ENCODE assay signal across 29 cellular contexts in genomic region chr13:32187651-32188050, GRCh38.
"Had no signal": no experiment of that assay in that cellular context is flagged by ENCODE, and none has a peak within 500 bp of the region (broad histone marks: within the 10 kb centered on the region; RNA-seq: fewer than 3 reads in every experiment).

No MANE protein-coding gene starts in this region.

- H3K4me3 Mint-ChIP-seq: naive thymus-derived CD8-positive, alpha-beta T cell; natural killer cell treated with Interleukin-12 subunit alpha and Interleukin-12 subunit beta and Interleukin-15 and Interleukin-18, amount 100 ng/mL, for 72 hours; nephron progenitor cell; neural crest cell; stimulated activated effector memory CD8-positive, alpha-beta T cell treated with anti-CD3 and anti-CD28 coated beads, Interleukin-12 subunit alpha, Interleukin-12 subunit beta, amount 100 ng/mL, for 72 hours; stimulated activated naive B cell treated with anti-CD40 and anti-IgM and Interleukin-4, amounts not matched to agents 10 μg/mL and 1 μg/mL and 100 μg/mL, for 72 hours; stimulated activated naive CD8-positive, alpha-beta T cell treated with anti-CD3 and anti-CD28 coated beads, Interleukin-15, Interleukin-2, amounts not matched to agents 100 ng/mL and 50 ng/mL, for 24 hours; type B pancreatic cell had no signal

- H3K27ac Mint-ChIP-seq: naive thymus-derived CD8-positive, alpha-beta T cell; natural killer cell treated with Interleukin-12 subunit alpha and Interleukin-12 subunit beta and Interleukin-15 and Interleukin-18, amount 100 ng/mL, for 72 hours; nephron progenitor cell; progenitor cell of endocrine pancreas; stimulated activated effector memory CD8-positive, alpha-beta T cell treated with anti-CD3 and anti-CD28 coated beads, Interleukin-12 subunit alpha, Interleukin-12 subunit beta, amount 100 ng/mL, for 72 hours; stimulated activated naive B cell treated with anti-CD40 and anti-IgM and Interleukin-4, amounts not matched to agents 10 μg/mL and 1 μg/mL and 100 μg/mL, for 72 hours; stimulated activated naive CD8-positive, alpha-beta T cell treated with anti-CD3 and anti-CD28 coated beads, Interleukin-15, Interleukin-2, amounts not matched to agents 100 ng/mL and 50 ng/mL, for 24 hours; type B pancreatic cell had no signal

- H3K4me1 Mint-ChIP-seq: naive thymus-derived CD8-positive, alpha-beta T cell; nephron progenitor cell; neural crest cell; stimulated activated effector memory CD8-positive, alpha-beta T cell treated with anti-CD3 and anti-CD28 coated beads, Interleukin-12 subunit alpha, Interleukin-12 subunit beta, amount 100 ng/mL, for 72 hours; stimulated activated naive B cell treated with anti-CD40 and anti-IgM and Interleukin-4, amounts not matched to agents 10 μg/mL and 1 μg/mL and 100 μg/mL, for 72 hours had no signal

- H3K27me3 Mint-ChIP-seq: natural killer cell treated with Interleukin-12 subunit alpha and Interleukin-12 subunit beta and Interleukin-15 and Interleukin-18, amount 100 ng/mL, for 72 hours; progenitor cell of endocrine pancreas; stimulated activated naive B cell treated with anti-CD40 and anti-IgM and Interleukin-4, amounts not matched to agents 10 μg/mL and 1 μg/mL and 100 μg/mL, for 72 hours; stimulated activated naive CD8-positive, alpha-beta T cell treated with anti-CD3 and anti-CD28 coated beads, Interleukin-15, Interleukin-2, amounts not matched to agents 100 ng/mL and 50 ng/mL, for 24 hours; type B pancreatic cell had no signal

- DNase-seq: naive thymus-derived CD8-positive, alpha-beta T cell; nephron progenitor cell; nucleus accumbens; posterior cingulate gyrus; psoas muscle; right cardiac atrium; right lobe of liver; sigmoid colon; small intestine; stimulated activated CD4-positive, alpha-beta T cell treated with anti-CD3 and anti-CD28 coated beads, Interleukin-15, amount 100 ng/mL, for 24 hours; stimulated activated CD4-positive, alpha-beta T cell treated with anti-CD3 and anti-CD28 coated beads, Interleukin-2, amount 100 ng/mL, for 24 hours; stimulated activated CD4-positive, alpha-beta T cell treated with anti-CD3 and anti-CD28 coated beads, Interleukin-2, amount 100 ng/mL, for 48 hours; stimulated activated CD4-positive, alpha-beta T cell treated with anti-CD3 and anti-CD28 coated beads, Interleukin-4, amount 100 ng/mL, for 24 hours; stimulated activated naive B cell treated with anti-CD40 and anti-IgM and Interleukin-4, amounts not matched to agents 10 μg/mL and 1 μg/mL and 100 μg/mL, for 72 hours; stimulated activated naive CD4-positive, alpha-beta T cell treated with Interleukin-2 at 50 U/mL for 16 hours; stomach; tibial artery; transverse colon; upper lobe of right lung; uterus had no signal

- H3K27me3 ChIP-seq: neutrophil, right lobe of liver, sigmoid colon, stomach, tibial artery, transverse colon, upper lobe of right lung, uterus had no signal

- H3K79me2 ChIP-seq: parathyroid adenoma had no signal

- H3K36me3 Mint-ChIP-seq: naive thymus-derived CD8-positive, alpha-beta T cell had no signal

- H3K9ac ChIP-seq: parathyroid adenoma had no signal

- H3K4me3 ChIP-seq: psoas muscle, right lobe of liver, sigmoid colon, stomach, thoracic aorta, tibial artery, transverse colon, upper lobe of right lung, uterus had no signal

- H3K27ac ChIP-seq: neutrophil, parathyroid adenoma, psoas muscle, right lobe of liver, sigmoid colon, stomach, thoracic aorta, tibial artery, transverse colon, upper lobe of right lung, uterus had no signal

- ATAC-seq: naive thymus-derived CD8-positive, alpha-beta T cell; natural killer cell treated with Interleukin-12 subunit alpha and Interleukin-12 subunit beta and Interleukin-15 and Interleukin-18, amount 100 ng/mL, for 72 hours; psoas muscle; right cardiac atrium; right lobe of liver; stimulated activated effector memory CD8-positive, alpha-beta T cell treated with anti-CD3 and anti-CD28 coated beads, Interleukin-12 subunit alpha, Interleukin-12 subunit beta, amount 100 ng/mL, for 72 hours; stimulated activated naive B cell treated with anti-CD40 and anti-IgM and Interleukin-4, amounts not matched to agents 10 μg/mL and 1 μg/mL and 100 μg/mL, for 72 hours; upper lobe of right lung had no signal

- H3K36me3 ChIP-seq: right lobe of liver, transverse colon, uterus had no signal

- H3K4me1 ChIP-seq: parathyroid adenoma, psoas muscle, right lobe of liver, sigmoid colon, stomach, tibial artery, transverse colon, upper lobe of right lung, uterus had no signal

- H2AFZ ChIP-seq: parathyroid adenoma had no signal

- H3K9me3 ChIP-seq: neutrophil, psoas muscle, right lobe of liver, sigmoid colon, stomach, thoracic aorta, tibial artery, transverse colon, upper lobe of right lung, uterus had no signal

- H3K9me3 Mint-ChIP-seq: naive thymus-derived CD8-positive, alpha-beta T cell; natural killer cell treated with Interleukin-12 subunit alpha and Interleukin-12 subunit beta and Interleukin-15 and Interleukin-18, amount 100 ng/mL, for 72 hours; nephron progenitor cell; neural crest cell; stimulated activated effector memory CD8-positive, alpha-beta T cell treated with anti-CD3 and anti-CD28 coated beads, Interleukin-12 subunit alpha, Interleukin-12 subunit beta, amount 100 ng/mL, for 72 hours; stimulated activated naive B cell treated with anti-CD40 and anti-IgM and Interleukin-4, amounts not matched to agents 10 μg/mL and 1 μg/mL and 100 μg/mL, for 72 hours; stimulated activated naive CD8-positive, alpha-beta T cell treated with anti-CD3 and anti-CD28 coated beads, Interleukin-15, Interleukin-2, amounts not matched to agents 100 ng/mL and 50 ng/mL, for 24 hours; type B pancreatic cell had no signal
